In genomic region chr2:74576151-74576755, GRCh38 we compare ENCODE assay signal across 12 cellular contexts. TPM values are rescaled to one million over a fixed set of nuclear protein-coding genes. Genes with fewer than 3 reads are reported as not detected.
DNase-seq lines count a peak whose midpoint lies in the region; ATAC-seq and TF ChIP-seq lines count a peak whose summit lies in the region.
"Had no signal": no experiment of that assay in that cellular context is flagged by ENCODE, and none has a peak within 500 bp of the region (broad histone marks: within the 10 kb centered on the region; RNA-seq: fewer than 3 reads in every experiment).

No MANE protein-coding gene starts in this region.

- H3K27me3 ChIP-seq in breast epithelium (no peaks in the 10 kb centered on the region), mammary epithelial cell (ENCODE audit: insufficient read depth, low read length) (no peaks in the 10 kb centered on the region), OCI-LY3 (ENCODE audit: low read depth, low read length) (no peaks in the 10 kb centered on the region), left lung (no peaks in the 10 kb centered on the region), transverse colon (no peaks in the 10 kb centered on the region), thyroid gland (no peaks in the 10 kb centered on the region)
- H3K27me3 ChIP-seq: foreskin keratinocyte had no signal

- no peak for TF ChIP-seq POLR2A in breast epithelium (IDR thresholded peaks at IDR 0.05)
- no peak for TF ChIP-seq POLR2A in transverse colon (IDR thresholded peaks at IDR 0.05)
- TF ChIP-seq POLR2A in thyroid gland (IDR thresholded peaks at IDR 0.05): no peak

- no peak overlapping the region for H3K9ac ChIP-seq in mammary epithelial cell (ENCODE audit: insufficient read depth, low read length)
- H3K9ac ChIP-seq in OCI-LY3 (ENCODE audit: low read length): no peak overlapping the region

- BruUV-seq in mammary epithelial cell (replicated peaks; lab: Mats Ljungman, UMichigan): no TSS peak

- CTCF ChIA-PET in mammary epithelial cell (lab: Charles Lee; ENCODE audit: low non-redundant PET): no interaction called here

- in situ Hi-C loops in mammary epithelial cell (cut with MboI; ENCODE audit: low sequenced_read_pairs in 2 of 2): no loop called here
- in situ Hi-C loops in transverse colon (cut with MboI; ENCODE audit: low pct_ligation_motif_present in 1 of 4, low pct_unique_long_range_greater_than_20kb in 1 of 4, low sequenced_read_pairs in 3 of 4): loop anchor here in 3 of 4 donors (5.0 to 25.0 kb wide), 2 partner anchors 74 to 89 kb away; partner anchors contain the start of genes CCDC142 (in 2 of the 3), LBX2 (in 2 of the 3) and TTC31 (in 2 of the 3)

- H3K79me2 ChIP-seq in mammary epithelial cell (ENCODE audit: insufficient read depth, low read length): no peaks in the 10 kb centered on the region
- H3K79me2 ChIP-seq in OCI-LY3 (ENCODE audit: low read length): no peaks in the 10 kb centered on the region

- intact Hi-C loops in breast epithelium (cut with DNase I; ENCODE audit: low total_unique reads): no loop called here
- intact Hi-C loops in mammary epithelial cell (cut with micrococcal nuclease): no loop called here
- intact Hi-C loops in left lung (cut with DNase I): no loop called here
- intact Hi-C loops in transverse colon (cut with DNase I; ENCODE audit: low total_unique reads): no loop called here
- intact Hi-C loops in thyroid gland (cut with DNase I): no loop called here

- no peak for DNase-seq in breast epithelium (ENCODE audit: low spot score in 2 of 2)
- no peak for DNase-seq in mammary epithelial cell
- no peak for DNase-seq in left lung
- DNase-seq in transverse colon: no peak
- DNase-seq in thyroid gland: no peak
- no peak for DNase-seq in NCI-H2081 treated with DMSO at 0.1 percent for 48 hours (lab: John Stamatoyannopoulos, UW)
- DNase-seq: foreskin keratinocyte, kidney, NCI-H1436, PC-9 had no signal

- peaks cover 0 to 4% of the 10 kb centered on the region in 2 donors for H3K4me1 ChIP-seq in breast epithelium
- peaks cover 24% of the 10 kb centered on the region for H3K4me1 ChIP-seq in mammary epithelial cell (ENCODE audit: insufficient read depth, low read length)
- H3K4me1 ChIP-seq in OCI-LY3 (ENCODE audit: low read length): peaks cover 55% of the 10 kb centered on the region
- H3K4me1 ChIP-seq in left lung: peaks cover 6 to 50% of the 10 kb centered on the region in 2 donors
- peaks cover 0 to 5% (median 0%) of the 10 kb centered on the region in 4 donors for H3K4me1 ChIP-seq in transverse colon
- H3K4me1 ChIP-seq in thyroid gland: no peaks in the 10 kb centered on the region

- no peak overlapping the region for H3K4me3 ChIP-seq in breast epithelium
- H3K4me3 ChIP-seq in mammary epithelial cell (replicated peaks in 1 of 3; ENCODE audit: insufficient read depth in 1 of 3, low read depth in 2 of 3, low read length in 3 of 3): no peak overlapping the region
- H3K4me3 ChIP-seq in OCI-LY3 (ENCODE audit: low read length): no peak overlapping the region
- H3K4me3 ChIP-seq in left lung: no peak overlapping the region
- no peak overlapping the region for H3K4me3 ChIP-seq in transverse colon
- H3K4me3 ChIP-seq in thyroid gland (replicated peaks in 1 of 3): no peak overlapping the region
- H3K4me3 ChIP-seq: PC-9 had no signal

- H3K9me3 ChIP-seq in breast epithelium (no peaks in the 10 kb centered on the region), mammary epithelial cell (replicated peaks; ENCODE audit: insufficient read depth, low read length) (no peaks in the 10 kb centered on the region), OCI-LY3 (ENCODE audit: insufficient read depth, low read length) (no peaks in the 10 kb centered on the region), left lung (no peaks in the 10 kb centered on the region), transverse colon (no peaks in the 10 kb centered on the region), thyroid gland (no peaks in the 10 kb centered on the region)

- H3K27ac ChIP-seq in breast epithelium (peak overlapping the region; percentile 57 to 71), mammary epithelial cell (ENCODE audit: insufficient read depth, low read depth, low read length) (no peak overlapping the region), OCI-LY3 (ENCODE audit: low read length) (peak overlapping the region; percentile 76), left lung (peak overlapping the region; percentile 50 to 89), transverse colon (peak overlapping the region in 3 of 4 donors; percentile 26 to 53 (median 44)), thyroid gland (no peak overlapping the region)
- H3K27ac ChIP-seq: foreskin keratinocyte, PC-9 had no signal

- 87% methylated on average over 6 of the region's 6 CpGs for WGBS in mammary epithelial cell (ENCODE audit: low coverage, missing lambda C conversion rate)
- WGBS in transverse colon (ENCODE audit: low coverage in 1 of 2), 2 donors: 82 to 88% methylated on average over 2 to 6 of the region's 6 CpGs
- WGBS in thyroid gland, 2 donors: 87 to 88% methylated on average over 6 of the region's 6 CpGs

- no peak for TF ChIP-seq EP300 in transverse colon (IDR thresholded peaks at IDR 0.05; ENCODE audit: low read depth)

- no peaks in the 10 kb centered on the region for H3K36me3 ChIP-seq in breast epithelium
- no peaks in the 10 kb centered on the region for H3K36me3 ChIP-seq in mammary epithelial cell (ENCODE audit: insufficient read depth, low read length)
- H3K36me3 ChIP-seq in OCI-LY3 (replicated peaks; ENCODE audit: low read depth, low read length): no peaks in the 10 kb centered on the region
- H3K36me3 ChIP-seq in left lung: no peaks in the 10 kb centered on the region
- H3K36me3 ChIP-seq in transverse colon: no peaks in the 10 kb centered on the region
- no peaks in the 10 kb centered on the region for H3K36me3 ChIP-seq in thyroid gland

- dilution Hi-C loops in mammary epithelial cell (cut with HindIII; ENCODE audit: low sequenced_read_pairs): loop anchor here (5.0 kb wide), 1 partner anchor 104 kb away; the partner anchor contains the start of gene MRPL53

- no peak for TF ChIP-seq CTCF in breast epithelium (IDR thresholded peaks at IDR 0.05)
- TF ChIP-seq CTCF in mammary epithelial cell (conservative IDR thresholded peaks at IDR 0.05 in 1 of 2, IDR thresholded peaks at IDR 0.05 in 1 of 2; ENCODE audit: extremely low read depth in 1 of 2, insufficient read depth in 1 of 2, low read depth in 1 of 2, low read length in 2 of 2): no peak
- no peak for TF ChIP-seq CTCF in OCI-LY3 (IDR thresholded peaks at IDR 0.05; ENCODE audit: low read depth, low read length)
- TF ChIP-seq CTCF in left lung (IDR thresholded peaks at IDR 0.05): no peak
- no peak for TF ChIP-seq CTCF in transverse colon (IDR thresholded peaks at IDR 0.05)
- no peak for TF ChIP-seq CTCF in thyroid gland (IDR thresholded peaks at IDR 0.05)

- ATAC-seq in left lung: peak; percentile 8
- ATAC-seq in activated CD4-positive, CD25-positive, alpha-beta regulatory T cell treated with anti-CD3 and anti-CD28 coated beads, Interleukin-2, amount 50 U/mL, for 24 hours: no peak
- ATAC-seq: foreskin keratinocyte had no signal

- no peak overlapping the region for H3K4me2 ChIP-seq in mammary epithelial cell (ENCODE audit: insufficient read depth, low read depth, low read length)
- H3K4me2 ChIP-seq in OCI-LY3 (ENCODE audit: low read length): peak overlapping the region; percentile 56; the same call in 1 of the 2 replicates
- H3K4me2 ChIP-seq: PC-9 had no signal

- H2AFZ ChIP-seq in mammary epithelial cell (ENCODE audit: low read depth, low read length) (no peak overlapping the region), OCI-LY3 (ENCODE audit: low read depth, low read length) (0 out of 2 replicates have a peak overlapping the region, but pooled peaks have one; percentile 19)
- H2AFZ ChIP-seq: PC-9 had no signal

- H4K20me1 ChIP-seq in mammary epithelial cell (ENCODE audit: insufficient read depth, low read length) (no peaks in the 10 kb centered on the region), OCI-LY3 (ENCODE audit: insufficient read depth, low read length) (no peaks in the 10 kb centered on the region)

RNA-seq across cellular contexts. Expression of gene DOK1, which starts 21.7 kb away (rescaled TPM):
- total RNA-seq in breast epithelium (10 to 100 TPM; 11.0 to 33.3 (median 13.1) TPM), mammary epithelial cell (1 to 10 TPM; 3.1 to 6.5 TPM), left lung (10 to 100 TPM; 26.7 to 35.2 TPM), transverse colon (10 to 100 TPM; 14.7 to 21.3 (median 20.1) TPM), thyroid gland (10 to 100 TPM; 14.4 to 19.4 (median 18.4) TPM)
- polyA plus RNA-seq in mammary epithelial cell: 4.9 TPM
- polyA minus RNA-seq in mammary epithelial cell: not detected

RNA-seq across cellular contexts. Expression of gene LOXL3, which starts 22.5 kb away (rescaled TPM):
- total RNA-seq in breast epithelium (1 to 10 TPM; 3.7 to 7.8 (median 6.6) TPM), mammary epithelial cell (under 1 TPM; 0.83 to 0.87 TPM), left lung (10 to 100 TPM; 10.8 to 12.2 TPM), transverse colon (1 to 10 TPM; 1.6 to 4.1 (median 3.0) TPM), thyroid gland (1 to 10 TPM in 3 of 4 donors, under 1 TPM in 1; 0.98 to 5.6 (median 2.2) TPM)
- polyA plus RNA-seq in mammary epithelial cell: 2.2 TPM
- 0.21 TPM for polyA minus RNA-seq in mammary epithelial cell

RNA-seq across cellular contexts. Expression of gene HTRA2, which starts 46.5 kb away (rescaled TPM):
- total RNA-seq in breast epithelium (10 to 100 TPM; 32.1 to 34.5 (median 32.5) TPM), mammary epithelial cell (10 to 100 TPM; 29.2 to 30.8 TPM), left lung (10 to 100 TPM; 29.4 to 36.6 TPM), transverse colon (10 to 100 TPM in 3 of 4 donors, 1 to 10 TPM in 1; 8.6 to 29.6 (median 21.0) TPM), thyroid gland (10 to 100 TPM; 27.3 to 45.9 (median 37.5) TPM)
- 50.0 TPM for polyA plus RNA-seq in mammary epithelial cell
- 68.7 TPM for polyA minus RNA-seq in mammary epithelial cell

RNA-seq across cellular contexts. Expression of gene AUP1, which starts 46.7 kb away (rescaled TPM):
- total RNA-seq in breast epithelium: 100 to 1,000 TPM; 108 to 130 (median 128) TPM
- 100 to 1,000 TPM in 1 of 2 donors, 10 to 100 TPM in 1; 67.5 to 111 TPM for total RNA-seq in mammary epithelial cell
- polyA plus RNA-seq in mammary epithelial cell: 145 TPM
- 95.5 TPM for polyA minus RNA-seq in mammary epithelial cell
- total RNA-seq in left lung: 100 to 1,000 TPM; 110 to 132 TPM
- 100 to 1,000 TPM; 164 to 264 (median 189) TPM for total RNA-seq in transverse colon
- total RNA-seq in thyroid gland: 100 to 1,000 TPM in 3 of 4 donors, 10 to 100 TPM in 1; 93.7 to 168 (median 112) TPM

RNA-seq across cellular contexts. Expression of gene DQX1, which starts 50.2 kb away (rescaled TPM):
- total RNA-seq in breast epithelium (under 1 TPM in 1 of 3 donors, not detected in 2; 0.66 TPM), mammary epithelial cell (1 to 10 TPM in 1 of 2 donors, under 1 TPM in 1; 0.83 to 5.2 TPM), left lung (under 1 TPM; 0.24 to 0.26 TPM), transverse colon (100 to 1,000 TPM in 1 of 4 donors, 10 to 100 TPM in 3; 32.4 to 194 (median 53.1) TPM), thyroid gland (not detected)
- polyA plus RNA-seq in mammary epithelial cell: 3.4 TPM
- not detected for polyA minus RNA-seq in mammary epithelial cell
- total RNA-seq: kidney had no signal

Comparison
In these comparisons a context has a peak if more than half of its experiments do, and no peak if none do; other contexts are left out.
1. H3K27ac ChIP-seq: peak in breast epithelium (2 of 2), OCI-LY3 (single experiment), left lung (2 of 2) and transverse colon (3 of 4); none in mammary epithelial cell (single experiment) and thyroid gland (0 of 3).
2. in situ Hi-C loops: an anchor here in transverse colon (5.0 to 25.0 kb wide); none called in mammary epithelial cell.